In the genomic region with DNA sequence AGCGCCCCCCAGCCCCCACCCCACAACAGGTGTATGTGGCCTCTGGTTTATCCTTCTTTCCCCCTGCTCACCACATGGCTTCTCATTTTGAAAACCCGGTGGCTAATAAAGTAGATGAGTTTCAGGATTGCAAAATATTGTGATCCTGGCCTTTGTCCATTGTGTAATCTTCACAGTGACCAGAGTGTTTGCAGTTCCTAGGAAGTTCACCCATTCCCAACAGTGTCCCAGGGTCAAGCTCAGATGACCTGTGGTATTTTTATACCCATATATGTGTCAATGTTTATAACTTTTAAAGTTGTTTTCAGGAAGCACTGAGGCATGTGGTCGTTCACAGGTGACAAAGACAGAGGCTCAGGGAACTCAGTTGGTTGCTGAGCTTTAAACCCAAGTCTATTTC, we compare ENCODE assay signal across 1 cellular context.
TF ChIP-seq lines count a peak whose summit lies in the region.

No MANE protein-coding gene starts in this region.

TF ChIP-seq in HepG2, 621 proteins besides CTCF, POLR2A, EP300 and RAD21 (continued from another document):
- TF ChIP-seq, protein P1, sequence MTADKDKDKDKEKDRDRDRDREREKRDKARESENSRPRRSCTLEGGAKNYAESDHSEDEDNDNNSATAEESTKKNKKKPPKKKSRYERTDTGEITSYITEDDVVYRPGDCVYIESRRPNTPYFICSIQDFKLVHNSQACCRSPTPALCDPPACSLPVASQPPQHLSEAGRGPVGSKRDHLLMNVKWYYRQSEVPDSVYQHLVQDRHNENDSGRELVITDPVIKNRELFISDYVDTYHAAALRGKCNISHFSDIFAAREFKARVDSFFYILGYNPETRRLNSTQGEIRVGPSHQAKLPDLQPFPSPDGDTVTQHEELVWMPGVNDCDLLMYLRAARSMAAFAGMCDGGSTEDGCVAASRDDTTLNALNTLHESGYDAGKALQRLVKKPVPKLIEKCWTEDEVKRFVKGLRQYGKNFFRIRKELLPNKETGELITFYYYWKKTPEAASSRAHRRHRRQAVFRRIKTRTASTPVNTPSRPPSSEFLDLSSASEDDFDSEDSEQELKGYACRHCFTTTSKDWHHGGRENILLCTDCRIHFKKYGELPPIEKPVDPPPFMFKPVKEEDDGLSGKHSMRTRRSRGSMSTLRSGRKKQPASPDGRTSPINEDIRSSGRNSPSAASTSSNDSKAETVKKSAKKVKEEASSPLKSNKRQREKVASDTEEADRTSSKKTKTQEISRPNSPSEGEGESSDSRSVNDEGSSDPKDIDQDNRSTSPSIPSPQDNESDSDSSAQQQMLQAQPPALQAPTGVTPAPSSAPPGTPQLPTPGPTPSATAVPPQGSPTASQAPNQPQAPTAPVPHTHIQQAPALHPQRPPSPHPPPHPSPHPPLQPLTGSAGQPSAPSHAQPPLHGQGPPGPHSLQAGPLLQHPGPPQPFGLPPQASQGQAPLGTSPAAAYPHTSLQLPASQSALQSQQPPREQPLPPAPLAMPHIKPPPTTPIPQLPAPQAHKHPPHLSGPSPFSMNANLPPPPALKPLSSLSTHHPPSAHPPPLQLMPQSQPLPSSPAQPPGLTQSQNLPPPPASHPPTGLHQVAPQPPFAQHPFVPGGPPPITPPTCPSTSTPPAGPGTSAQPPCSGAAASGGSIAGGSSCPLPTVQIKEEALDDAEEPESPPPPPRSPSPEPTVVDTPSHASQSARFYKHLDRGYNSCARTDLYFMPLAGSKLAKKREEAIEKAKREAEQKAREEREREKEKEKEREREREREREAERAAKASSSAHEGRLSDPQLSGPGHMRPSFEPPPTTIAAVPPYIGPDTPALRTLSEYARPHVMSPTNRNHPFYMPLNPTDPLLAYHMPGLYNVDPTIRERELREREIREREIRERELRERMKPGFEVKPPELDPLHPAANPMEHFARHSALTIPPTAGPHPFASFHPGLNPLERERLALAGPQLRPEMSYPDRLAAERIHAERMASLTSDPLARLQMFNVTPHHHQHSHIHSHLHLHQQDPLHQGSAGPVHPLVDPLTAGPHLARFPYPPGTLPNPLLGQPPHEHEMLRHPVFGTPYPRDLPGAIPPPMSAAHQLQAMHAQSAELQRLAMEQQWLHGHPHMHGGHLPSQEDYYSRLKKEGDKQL (CRISPR knock-in tag; IDR thresholded peaks at IDR 0.05; ENCODE audit: low read depth) = no peak
- TF ChIP-seq ZNF468 (CRISPR knock-in tag; IDR thresholded peaks at IDR 0.05) (no peak), NR2F2 (IDR thresholded peaks at IDR 0.05; ENCODE audit: borderline replicate concordance, low read depth) (peak; percentile 46), TRIM24 (CRISPR knock-in tag; IDR thresholded peaks at IDR 0.05) (peak; percentile 74), ZNF570 (CRISPR knock-in tag; IDR thresholded peaks at IDR 0.05; ENCODE audit: borderline replicate concordance) (no peak), CEBPB (IDR thresholded peaks at IDR 0.05; ENCODE audit: borderline replicate concordance, low read depth, low read length) (peak; percentile 87), SETDB1 (CRISPR knock-in tag; IDR thresholded peaks at IDR 0.05; ENCODE audit: borderline replicate concordance) (peak; percentile 92), HNF4A (CRISPR knock-in tag; IDR thresholded peaks at IDR 0.05) (peak; percentile 52; the same call in 1 of the 2 replicates), CC2D1A (CRISPR knock-in tag; IDR thresholded peaks at IDR 0.05) (no peak), SUZ12 (IDR thresholded peaks at IDR 0.05; ENCODE audit: low read depth, low read length) (no peak), RARA (CRISPR knock-in tag; IDR thresholded peaks at IDR 0.05) (peak; percentile 28; the same call in 1 of the 2 replicates), NR2F1 (CRISPR knock-in tag; IDR thresholded peaks at IDR 0.05) (peak; percentile 62 to 86; a peak in 3 of 4 replicates), ZBTB7A (CRISPR knock-in tag; IDR thresholded peaks at IDR 0.05) (no peak), ZNF3 (CRISPR knock-in tag; IDR thresholded peaks at IDR 0.05) (no peak), ARNT2 (CRISPR knock-in tag; IDR thresholded peaks at IDR 0.05; ENCODE audit: low read depth) (no peak), NR2F6 (IDR thresholded peaks at IDR 0.05) (peak; percentile 79), NR2F6 (CRISPR knock-in tag; IDR thresholded peaks at IDR 0.05) (peak; percentile 73), NR2C2 (CRISPR knock-in tag; IDR thresholded peaks at IDR 0.05; ENCODE audit: borderline replicate concordance) (no peak), CEBPG (CRISPR knock-in tag; IDR thresholded peaks at IDR 0.05) (peak; percentile 52; the same call in 1 of the 2 replicates), HNF4G (IDR thresholded peaks at IDR 0.05; ENCODE audit: borderline replicate concordance, low read depth, low read length) (0 out of 2 replicates have a peak, but pooled peaks have one; percentile 23), HNF4G (CRISPR knock-in tag; IDR thresholded peaks at IDR 0.05; ENCODE audit: borderline replicate concordance, low read depth) (no peak), ZFP1 (CRISPR knock-in tag; IDR thresholded peaks at IDR 0.05) (peak; percentile 100), ZNF558 (CRISPR knock-in tag; IDR thresholded peaks at IDR 0.05; ENCODE audit: borderline replicate concordance) (no peak), BCL6 (CRISPR knock-in tag; IDR thresholded peaks at IDR 0.05) (peak; percentile 43; the same call in 1 of the 2 replicates), ZNF747 (CRISPR knock-in tag; IDR thresholded peaks at IDR 0.05; ENCODE audit: borderline replicate concordance) (no peak), ZMYM4 (CRISPR knock-in tag; IDR thresholded peaks at IDR 0.05) (0 out of 2 replicates have a peak, but pooled peaks have one; percentile 30)
